1 cellular context compared by ENCODE assay signal in the genomic region with DNA sequence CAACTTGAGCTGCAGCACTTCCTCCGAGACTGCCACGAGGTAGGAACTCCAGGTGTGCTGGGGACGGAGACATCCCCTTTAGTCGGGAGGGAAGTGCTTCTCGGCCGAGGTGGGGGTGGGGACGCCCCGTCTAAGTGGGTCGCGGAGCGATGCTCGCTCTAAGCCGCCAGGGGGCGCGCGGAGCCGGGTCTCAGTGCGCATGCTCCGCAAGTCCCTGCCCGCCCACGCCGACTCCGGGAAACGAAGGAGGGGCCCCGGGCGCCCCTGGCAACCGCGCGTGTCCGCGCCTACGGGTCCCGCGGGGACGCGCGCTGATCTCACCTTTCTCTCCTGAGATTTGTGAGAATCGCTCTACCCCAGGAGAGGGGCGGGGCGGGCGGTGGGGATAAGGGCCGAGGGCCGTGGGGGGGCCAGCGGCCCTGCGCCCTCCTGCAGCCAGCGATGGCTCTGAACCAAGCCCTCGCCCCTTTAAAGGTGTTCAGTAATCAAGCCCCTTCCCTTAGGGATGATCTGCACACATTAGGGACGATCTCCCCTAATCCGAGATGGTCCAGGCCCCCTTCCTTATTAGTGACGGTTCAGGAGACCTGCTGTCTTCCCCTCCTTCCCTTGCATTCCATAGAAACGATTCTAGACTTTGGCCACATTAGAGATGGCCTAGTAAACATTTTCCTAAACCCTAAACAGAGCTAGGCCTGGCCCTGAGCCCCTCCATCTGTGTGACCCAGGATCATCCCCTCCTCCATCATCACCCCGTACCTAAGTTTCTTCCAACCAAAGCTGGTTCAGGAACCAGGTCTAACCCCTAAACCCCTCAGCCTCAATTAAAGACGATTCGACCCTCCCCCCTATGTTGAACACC.
TF ChIP-seq lines count a peak whose summit lies in the region.

No MANE protein-coding gene starts in this region.

TF ChIP-seq in K562, 482 proteins besides CTCF, POLR2A, EP300 and RAD21 (continued from another document):
- TF ChIP-seq KLF16 (IDR thresholded peaks at IDR 0.05) (peak; percentile 63; the same call in 1 of the 2 replicates), BHLHE40 (IDR thresholded peaks at IDR 0.05; ENCODE audit: low read length) (0 out of 2 replicates have a peak, but pooled peaks have one; percentile 27), ZBED1 (IDR thresholded peaks at IDR 0.05) (no peak), CREM (IDR thresholded peaks at IDR 0.05; ENCODE audit: low read depth) (0 out of 2 replicates have a peak, but pooled peaks have one; percentile 22), TFAM (CRISPR knock-in tag; conservative IDR thresholded peaks at IDR 0.05) (no peak), XRCC5 (IDR thresholded peaks at IDR 0.05; ENCODE audit: low read depth, low read length) (peak; percentile 85), TGIF2 (CRISPR knock-in tag; IDR thresholded peaks at IDR 0.05) (no peak), MYC (IDR thresholded peaks at IDR 0.05; ENCODE audit: low read depth, low read length) (0 out of 2 replicates have a peak, but pooled peaks have one; percentile 17), MYC (CRISPR knock-in tag; IDR thresholded peaks at IDR 0.05; ENCODE audit: borderline replicate concordance, low read depth) (no peak), ZNF444 (CRISPR knock-in tag; IDR thresholded peaks at IDR 0.05) (no peak), OTX1 (CRISPR knock-in tag; IDR thresholded peaks at IDR 0.05) (no peak), GABPA (tag; conservative IDR thresholded peaks at IDR 0.05; ENCODE audit: low read depth) (no peak)
- TF ChIP-seq, protein P1, sequence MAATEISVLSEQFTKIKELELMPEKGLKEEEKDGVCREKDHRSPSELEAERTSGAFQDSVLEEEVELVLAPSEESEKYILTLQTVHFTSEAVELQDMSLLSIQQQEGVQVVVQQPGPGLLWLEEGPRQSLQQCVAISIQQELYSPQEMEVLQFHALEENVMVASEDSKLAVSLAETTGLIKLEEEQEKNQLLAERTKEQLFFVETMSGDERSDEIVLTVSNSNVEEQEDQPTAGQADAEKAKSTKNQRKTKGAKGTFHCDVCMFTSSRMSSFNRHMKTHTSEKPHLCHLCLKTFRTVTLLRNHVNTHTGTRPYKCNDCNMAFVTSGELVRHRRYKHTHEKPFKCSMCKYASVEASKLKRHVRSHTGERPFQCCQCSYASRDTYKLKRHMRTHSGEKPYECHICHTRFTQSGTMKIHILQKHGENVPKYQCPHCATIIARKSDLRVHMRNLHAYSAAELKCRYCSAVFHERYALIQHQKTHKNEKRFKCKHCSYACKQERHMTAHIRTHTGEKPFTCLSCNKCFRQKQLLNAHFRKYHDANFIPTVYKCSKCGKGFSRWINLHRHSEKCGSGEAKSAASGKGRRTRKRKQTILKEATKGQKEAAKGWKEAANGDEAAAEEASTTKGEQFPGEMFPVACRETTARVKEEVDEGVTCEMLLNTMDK (IDR thresholded peaks at IDR 0.05; ENCODE audit: borderline replicate concordance, insufficient read depth, low read depth, low read length, poor library complexity, severe bottlenecking), result peak; percentile 90
- TF ChIP-seq, protein P2, sequence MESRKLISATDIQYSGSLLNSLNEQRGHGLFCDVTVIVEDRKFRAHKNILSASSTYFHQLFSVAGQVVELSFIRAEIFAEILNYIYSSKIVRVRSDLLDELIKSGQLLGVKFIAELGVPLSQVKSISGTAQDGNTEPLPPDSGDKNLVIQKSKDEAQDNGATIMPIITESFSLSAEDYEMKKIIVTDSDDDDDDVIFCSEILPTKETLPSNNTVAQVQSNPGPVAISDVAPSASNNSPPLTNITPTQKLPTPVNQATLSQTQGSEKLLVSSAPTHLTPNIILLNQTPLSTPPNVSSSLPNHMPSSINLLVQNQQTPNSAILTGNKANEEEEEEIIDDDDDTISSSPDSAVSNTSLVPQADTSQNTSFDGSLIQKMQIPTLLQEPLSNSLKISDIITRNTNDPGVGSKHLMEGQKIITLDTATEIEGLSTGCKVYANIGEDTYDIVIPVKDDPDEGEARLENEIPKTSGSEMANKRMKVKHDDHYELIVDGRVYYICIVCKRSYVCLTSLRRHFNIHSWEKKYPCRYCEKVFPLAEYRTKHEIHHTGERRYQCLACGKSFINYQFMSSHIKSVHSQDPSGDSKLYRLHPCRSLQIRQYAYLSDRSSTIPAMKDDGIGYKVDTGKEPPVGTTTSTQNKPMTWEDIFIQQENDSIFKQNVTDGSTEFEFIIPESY (CRISPR knock-in tag; IDR thresholded peaks at IDR 0.05), result 0 out of 2 replicates have a peak, but pooled peaks have one; percentile 28
- TF ChIP-seq, protein P3, sequence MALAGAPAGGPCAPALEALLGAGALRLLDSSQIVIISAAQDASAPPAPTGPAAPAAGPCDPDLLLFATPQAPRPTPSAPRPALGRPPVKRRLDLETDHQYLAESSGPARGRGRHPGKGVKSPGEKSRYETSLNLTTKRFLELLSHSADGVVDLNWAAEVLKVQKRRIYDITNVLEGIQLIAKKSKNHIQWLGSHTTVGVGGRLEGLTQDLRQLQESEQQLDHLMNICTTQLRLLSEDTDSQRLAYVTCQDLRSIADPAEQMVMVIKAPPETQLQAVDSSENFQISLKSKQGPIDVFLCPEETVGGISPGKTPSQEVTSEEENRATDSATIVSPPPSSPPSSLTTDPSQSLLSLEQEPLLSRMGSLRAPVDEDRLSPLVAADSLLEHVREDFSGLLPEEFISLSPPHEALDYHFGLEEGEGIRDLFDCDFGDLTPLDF (CRISPR knock-in tag; IDR thresholded peaks at IDR 0.05), result 0 out of 2 replicates have a peak, but pooled peaks have one; percentile 26
- TF ChIP-seq, protein P4, sequence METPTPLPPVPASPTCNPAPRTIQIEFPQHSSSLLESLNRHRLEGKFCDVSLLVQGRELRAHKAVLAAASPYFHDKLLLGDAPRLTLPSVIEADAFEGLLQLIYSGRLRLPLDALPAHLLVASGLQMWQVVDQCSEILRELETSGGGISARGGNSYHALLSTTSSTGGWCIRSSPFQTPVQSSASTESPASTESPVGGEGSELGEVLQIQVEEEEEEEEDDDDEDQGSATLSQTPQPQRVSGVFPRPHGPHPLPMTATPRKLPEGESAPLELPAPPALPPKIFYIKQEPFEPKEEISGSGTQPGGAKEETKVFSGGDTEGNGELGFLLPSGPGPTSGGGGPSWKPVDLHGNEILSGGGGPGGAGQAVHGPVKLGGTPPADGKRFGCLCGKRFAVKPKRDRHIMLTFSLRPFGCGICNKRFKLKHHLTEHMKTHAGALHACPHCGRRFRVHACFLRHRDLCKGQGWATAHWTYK (CRISPR knock-in tag; IDR thresholded peaks at IDR 0.05), result no peak
